1 cellular context compared by ENCODE assay signal in the genomic region with DNA sequence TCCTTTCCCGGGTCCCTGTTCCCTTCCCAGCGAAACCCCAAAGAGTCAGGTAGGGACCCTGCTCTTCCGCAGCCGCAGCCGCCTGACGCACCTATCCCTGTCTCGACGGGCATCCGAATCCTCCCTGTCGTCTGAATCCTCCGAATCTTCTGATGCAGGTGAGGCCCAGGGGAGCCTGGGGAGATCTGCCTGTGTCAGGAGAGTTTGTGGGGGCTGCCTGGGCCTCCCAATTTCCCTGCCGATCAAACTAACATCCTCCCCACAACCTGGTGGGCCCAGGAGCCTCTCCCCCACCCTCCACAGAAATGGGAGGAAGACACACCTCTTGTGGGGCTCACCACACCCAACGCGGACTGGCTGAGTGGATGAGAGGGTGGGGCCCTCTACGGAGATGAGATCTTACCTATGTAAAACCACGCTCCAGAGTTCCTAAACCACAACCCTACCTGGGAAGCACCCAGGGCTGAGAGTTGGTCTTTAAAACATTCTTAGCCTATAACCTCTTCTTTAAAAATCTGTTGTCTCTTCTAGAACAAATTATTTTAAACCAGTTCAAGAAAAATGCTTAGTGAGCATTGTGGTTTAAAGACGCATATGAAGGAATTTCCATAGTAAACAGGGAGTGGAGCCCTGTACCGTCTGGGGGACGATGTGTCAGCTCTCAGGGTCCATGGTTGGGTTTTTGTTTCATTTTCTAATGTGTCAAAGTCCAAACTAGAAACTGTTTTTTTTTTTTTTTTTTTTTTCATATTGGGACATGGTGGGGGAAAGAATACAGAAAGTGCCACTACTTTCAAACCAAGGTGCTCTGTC.
TF ChIP-seq lines count a peak whose summit lies in the region.

No MANE protein-coding gene starts in this region.

TF ChIP-seq in HepG2, 621 proteins besides CTCF, POLR2A, EP300 and RAD21 (continued from another document):
- TF ChIP-seq, protein P1, sequence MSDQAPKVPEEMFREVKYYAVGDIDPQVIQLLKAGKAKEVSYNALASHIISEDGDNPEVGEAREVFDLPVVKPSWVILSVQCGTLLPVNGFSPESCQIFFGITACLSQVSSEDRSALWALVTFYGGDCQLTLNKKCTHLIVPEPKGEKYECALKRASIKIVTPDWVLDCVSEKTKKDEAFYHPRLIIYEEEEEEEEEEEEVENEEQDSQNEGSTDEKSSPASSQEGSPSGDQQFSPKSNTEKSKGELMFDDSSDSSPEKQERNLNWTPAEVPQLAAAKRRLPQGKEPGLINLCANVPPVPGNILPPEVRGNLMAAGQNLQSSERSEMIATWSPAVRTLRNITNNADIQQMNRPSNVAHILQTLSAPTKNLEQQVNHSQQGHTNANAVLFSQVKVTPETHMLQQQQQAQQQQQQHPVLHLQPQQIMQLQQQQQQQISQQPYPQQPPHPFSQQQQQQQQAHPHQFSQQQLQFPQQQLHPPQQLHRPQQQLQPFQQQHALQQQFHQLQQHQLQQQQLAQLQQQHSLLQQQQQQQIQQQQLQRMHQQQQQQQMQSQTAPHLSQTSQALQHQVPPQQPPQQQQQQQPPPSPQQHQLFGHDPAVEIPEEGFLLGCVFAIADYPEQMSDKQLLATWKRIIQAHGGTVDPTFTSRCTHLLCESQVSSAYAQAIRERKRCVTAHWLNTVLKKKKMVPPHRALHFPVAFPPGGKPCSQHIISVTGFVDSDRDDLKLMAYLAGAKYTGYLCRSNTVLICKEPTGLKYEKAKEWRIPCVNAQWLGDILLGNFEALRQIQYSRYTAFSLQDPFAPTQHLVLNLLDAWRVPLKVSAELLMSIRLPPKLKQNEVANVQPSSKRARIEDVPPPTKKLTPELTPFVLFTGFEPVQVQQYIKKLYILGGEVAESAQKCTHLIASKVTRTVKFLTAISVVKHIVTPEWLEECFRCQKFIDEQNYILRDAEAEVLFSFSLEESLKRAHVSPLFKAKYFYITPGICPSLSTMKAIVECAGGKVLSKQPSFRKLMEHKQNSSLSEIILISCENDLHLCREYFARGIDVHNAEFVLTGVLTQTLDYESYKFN (CRISPR knock-in tag; conservative IDR thresholded peaks at IDR 0.05) = peak; percentile 67
- TF ChIP-seq NPAS2 (CRISPR knock-in tag; IDR thresholded peaks at IDR 0.05; ENCODE audit: borderline replicate concordance) = no peak
- 0 out of 2 replicates have a peak, but pooled peaks have one; percentile 16 for TF ChIP-seq FOXP1 (IDR thresholded peaks at IDR 0.05)
- TF ChIP-seq FOXP1 (CRISPR knock-in tag; IDR thresholded peaks at IDR 0.05) = no peak
- peak; percentile 78 for TF ChIP-seq FOXA3 (CRISPR knock-in tag; IDR thresholded peaks at IDR 0.05)
